Comparison of ENCODE assay signal across 14 cellular contexts in the genomic region with DNA sequence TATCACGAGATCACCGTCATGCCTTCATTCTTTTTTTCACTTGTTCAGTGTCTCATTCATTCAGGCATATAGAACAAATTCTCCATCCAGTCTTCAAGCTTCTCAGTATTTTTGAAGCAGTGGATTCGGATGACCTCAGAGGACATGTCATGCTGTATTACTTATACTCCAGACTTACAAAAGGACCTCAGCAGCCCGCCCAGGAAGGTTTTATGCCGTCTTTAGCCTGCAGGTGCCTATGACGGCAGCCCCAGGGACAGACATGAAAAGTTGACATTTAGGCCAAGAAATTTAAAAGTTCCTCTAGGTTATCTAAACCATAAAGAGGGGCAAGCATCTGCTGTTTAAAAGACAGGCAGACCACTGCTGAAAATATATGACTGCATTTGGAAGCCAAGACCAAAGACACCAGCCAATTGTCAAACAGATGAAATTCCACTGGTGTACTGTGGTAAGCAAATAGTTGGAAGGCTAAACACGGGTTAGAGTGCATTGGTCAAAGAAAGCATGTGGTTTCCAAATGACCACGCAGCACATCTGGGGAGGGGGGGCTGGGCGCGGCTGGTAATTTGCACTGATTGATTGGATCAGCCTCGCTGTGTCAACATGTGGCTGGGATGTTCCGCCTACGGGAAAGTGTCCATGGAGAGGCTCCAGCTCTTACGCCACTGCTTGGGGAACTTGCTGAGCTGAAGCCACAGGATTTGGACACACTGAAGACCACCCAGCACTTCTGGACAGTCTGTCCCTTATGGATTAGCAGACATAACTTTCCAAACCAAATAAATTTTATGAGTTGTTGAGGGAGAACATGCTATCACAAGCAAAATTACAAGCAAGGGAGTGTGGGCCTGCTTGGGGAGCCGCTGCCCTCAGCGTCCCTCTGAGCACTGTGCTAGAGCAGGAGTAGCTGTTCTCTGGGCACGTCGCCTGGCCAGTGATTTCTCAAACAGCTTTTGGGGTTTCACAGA.
DNase-seq lines count a peak whose midpoint lies in the region; ATAC-seq and TF ChIP-seq lines count a peak whose summit lies in the region.
"Had no signal": no experiment of that assay in that cellular context is flagged by ENCODE, and none has a peak within 500 bp of the region (broad histone marks: within the 10 kb centered on the region; RNA-seq: fewer than 3 reads in every experiment).

No MANE protein-coding gene starts in this region.

- H4K20me1 ChIP-seq in Karpas-422 (ENCODE audit: insufficient read depth, low read depth, low read length), result no peaks in the 10 kb centered on the region

- no peak for ATAC-seq in GM18519 (IDR thresholded peaks at IDR 0.05; ENCODE audit: low FRiP score, unreplicated experiment)
- ATAC-seq in stimulated activated memory B cell treated with anti-CD40 and anti-IgM and Interleukin-4, amounts not matched to agents 10 μg/mL and 1 μg/mL and 100 μg/mL, for 72 hours, result no peak

- TF ChIP-seq EP300 in transverse colon (IDR thresholded peaks at IDR 0.05; ENCODE audit: low read depth), result no peak

- no peak for TF ChIP-seq POLR2A in transverse colon (IDR thresholded peaks at IDR 0.05)

- H3K9me3 Mint-ChIP-seq in activated naive CD4-positive, alpha-beta T cell treated with anti-CD3 and anti-CD28 coated beads for 36 hours, result no peaks in the 10 kb centered on the region
- no peaks in the 10 kb centered on the region for H3K9me3 Mint-ChIP-seq in stimulated activated memory B cell treated with anti-CD40 and anti-IgM and Interleukin-4, amounts not matched to agents 10 μg/mL and 1 μg/mL and 100 μg/mL, for 72 hours
- H3K9me3 Mint-ChIP-seq: memory B cell had no signal

- 74 to 86% methylated on average over 9 to 18 of the region's 18 CpGs for WGBS in transverse colon (ENCODE audit: low coverage in 1 of 2), 2 donors

- CTCF ChIA-PET in RWPE1 (lab: Yijun Ruan, JAX), result interaction anchor here (0.9 to 1.0 kb wide), 2 partner anchors 16 to 17 kb away, joined by 3 to 7 read pairs; no protein-coding TSS in a partner anchor
- CTCF ChIA-PET in activated naive CD4-positive, alpha-beta T cell treated with anti-CD3 and anti-CD28 coated beads for 36 hours (lab: Charles Lee), result interaction anchor here (0.7 to 1.1 kb wide), 3 partner anchors 24 to 348 kb away, joined by 3 read pairs; no protein-coding TSS in a partner anchor

- H3K4me1 ChIP-seq in transverse colon, result peaks cover 0 to 13% (median 0%) of the 10 kb centered on the region in 4 donors
- peaks cover 4% of the 10 kb centered on the region for H3K4me1 ChIP-seq in Karpas-422 (ENCODE audit: low read length)
- H3K4me1 ChIP-seq: ascending aorta had no signal

- no peak overlapping the region for H3K27ac Mint-ChIP-seq in activated naive CD4-positive, alpha-beta T cell treated with anti-CD3 and anti-CD28 coated beads for 36 hours
- no peak overlapping the region for H3K27ac Mint-ChIP-seq in stimulated activated memory B cell treated with anti-CD40 and anti-IgM and Interleukin-4, amounts not matched to agents 10 μg/mL and 1 μg/mL and 100 μg/mL, for 72 hours
- H3K27ac Mint-ChIP-seq: memory B cell had no signal

- no peaks in the 10 kb centered on the region for H3K9me2 ChIP-seq in Karpas-422 (replicated peaks; ENCODE audit: insufficient read depth, low read length)

- H3K4me2 ChIP-seq in Karpas-422 (ENCODE audit: low read depth, low read length, poor library complexity, severe bottlenecking), result no peak overlapping the region

- no peak overlapping the region for H3K4me3 Mint-ChIP-seq in activated naive CD4-positive, alpha-beta T cell treated with anti-CD3 and anti-CD28 coated beads for 36 hours
- no peak overlapping the region for H3K4me3 Mint-ChIP-seq in stimulated activated memory B cell treated with anti-CD40 and anti-IgM and Interleukin-4, amounts not matched to agents 10 μg/mL and 1 μg/mL and 100 μg/mL, for 72 hours
- H3K4me3 Mint-ChIP-seq: memory B cell had no signal

- H3K79me2 ChIP-seq in Karpas-422 (ENCODE audit: low read length), result no peaks in the 10 kb centered on the region

- DNase-seq in RWPE1 (ENCODE audit: low spot score) (no peak), fibroblast of villous mesenchyme (ENCODE audit: low read depth) (peak; percentile 100), myocyte (ENCODE audit: low read depth) (peak; percentile 69), transverse colon (peak; percentile 77), Karpas-422 (no peak)
- DNase-seq in activated naive CD4-positive, alpha-beta T cell treated with anti-CD3 and anti-CD28 coated beads for 36 hours, result no peak
- DNase-seq: activated CD8-positive, alpha-beta memory T cell treated with anti-CD3 and anti-CD28 coated beads, Interleukin-2, amount 50 U/mL, for 48 hours; COR-L47; SHP77 had no signal

- no peaks in the 10 kb centered on the region for H3K27me3 ChIP-seq in transverse colon
- no peaks in the 10 kb centered on the region for H3K27me3 ChIP-seq in Karpas-422 (ENCODE audit: low read length)
- H3K27me3 ChIP-seq: ascending aorta had no signal

- intact Hi-C loops in transverse colon (cut with DNase I; ENCODE audit: low total_unique reads), result no loop called here
- intact Hi-C loops in activated naive CD4-positive, alpha-beta T cell treated with anti-CD3 and anti-CD28 coated beads for 36 hours (cut with micrococcal nuclease), result no loop called here

- H2AFZ ChIP-seq in Karpas-422 (ENCODE audit: low read length), result no peak overlapping the region

- H3K27me3 Mint-ChIP-seq in activated naive CD4-positive, alpha-beta T cell treated with anti-CD3 and anti-CD28 coated beads for 36 hours (ENCODE audit: low read depth), result no peaks in the 10 kb centered on the region
- no peaks in the 10 kb centered on the region for H3K27me3 Mint-ChIP-seq in stimulated activated memory B cell treated with anti-CD40 and anti-IgM and Interleukin-4, amounts not matched to agents 10 μg/mL and 1 μg/mL and 100 μg/mL, for 72 hours
- H3K27me3 Mint-ChIP-seq: memory B cell had no signal

- H3K9ac ChIP-seq in Karpas-422 (ENCODE audit: low read length), result no peak overlapping the region

- no peaks in the 10 kb centered on the region for H3K9me3 ChIP-seq in transverse colon
- no peaks in the 10 kb centered on the region for H3K9me3 ChIP-seq in Karpas-422 (ENCODE audit: low read length)
- H3K9me3 ChIP-seq: ascending aorta had no signal

- H3K4me3 ChIP-seq in fibroblast of villous mesenchyme (ENCODE audit: low read depth, low read length) (no peak overlapping the region), transverse colon (no peak overlapping the region), Karpas-422 (ENCODE audit: low read length) (no peak overlapping the region)
- H3K4me3 ChIP-seq: ascending aorta had no signal

- H3K36me3 ChIP-seq in transverse colon (no peaks in the 10 kb centered on the region), Karpas-422 (ENCODE audit: insufficient read depth, low read length) (no peaks in the 10 kb centered on the region)
- H3K36me3 ChIP-seq: ascending aorta had no signal

- peak overlapping the region; percentile 1; the same call in 1 of the 2 replicates for H3K27ac ChIP-seq in RWPE1
- peak overlapping the region; percentile 56 to 75 (median 70) for H3K27ac ChIP-seq in transverse colon
- no peak overlapping the region for H3K27ac ChIP-seq in Karpas-422 (ENCODE audit: low read length)
- H3K27ac ChIP-seq: epithelial cell of prostate had no signal

- in situ Hi-C loops in transverse colon (cut with MboI; ENCODE audit: low pct_ligation_motif_present in 1 of 4, low pct_unique_long_range_greater_than_20kb in 1 of 4, low sequenced_read_pairs in 3 of 4), result no loop called here

- TF ChIP-seq CTCF in RWPE1 (conservative IDR thresholded peaks at IDR 0.05; ENCODE audit: low read depth), result no peak
- TF ChIP-seq CTCF in fibroblast of villous mesenchyme (IDR thresholded peaks at IDR 0.05; ENCODE audit: insufficient read depth, low read depth, low read length), result no peak
- no peak for TF ChIP-seq CTCF in transverse colon (IDR thresholded peaks at IDR 0.05)

- peaks cover 4% of the 10 kb centered on the region for H3K36me3 Mint-ChIP-seq in activated naive CD4-positive, alpha-beta T cell treated with anti-CD3 and anti-CD28 coated beads for 36 hours (ENCODE audit: low read depth)
- peaks cover 12% of the 10 kb centered on the region for H3K36me3 Mint-ChIP-seq in stimulated activated memory B cell treated with anti-CD40 and anti-IgM and Interleukin-4, amounts not matched to agents 10 μg/mL and 1 μg/mL and 100 μg/mL, for 72 hours

- H3K4me1 Mint-ChIP-seq in activated naive CD4-positive, alpha-beta T cell treated with anti-CD3 and anti-CD28 coated beads for 36 hours (ENCODE audit: low read depth), result no peaks in the 10 kb centered on the region
- no peaks in the 10 kb centered on the region for H3K4me1 Mint-ChIP-seq in stimulated activated memory B cell treated with anti-CD40 and anti-IgM and Interleukin-4, amounts not matched to agents 10 μg/mL and 1 μg/mL and 100 μg/mL, for 72 hours
- H3K4me1 Mint-ChIP-seq: memory B cell had no signal

- POLR2A ChIA-PET in RWPE1 (lab: Yijun Ruan, JAX; ENCODE audit: low non-redundant PET), result no interaction called here

Comparison
In these comparisons a context has a peak if more than half of its experiments do, and no peak if none do; other contexts are left out.
1. DNase-seq: peak in fibroblast of villous mesenchyme (single experiment), myocyte (single experiment) and transverse colon (single experiment); none in RWPE1 (single experiment), activated naive CD4-positive, alpha-beta T cell treated with anti-CD3 and anti-CD28 coated beads for 36 hours (single experiment) and Karpas-422 (single experiment).